18 cellular contexts compared by ENCODE assay signal in the genomic region with DNA sequence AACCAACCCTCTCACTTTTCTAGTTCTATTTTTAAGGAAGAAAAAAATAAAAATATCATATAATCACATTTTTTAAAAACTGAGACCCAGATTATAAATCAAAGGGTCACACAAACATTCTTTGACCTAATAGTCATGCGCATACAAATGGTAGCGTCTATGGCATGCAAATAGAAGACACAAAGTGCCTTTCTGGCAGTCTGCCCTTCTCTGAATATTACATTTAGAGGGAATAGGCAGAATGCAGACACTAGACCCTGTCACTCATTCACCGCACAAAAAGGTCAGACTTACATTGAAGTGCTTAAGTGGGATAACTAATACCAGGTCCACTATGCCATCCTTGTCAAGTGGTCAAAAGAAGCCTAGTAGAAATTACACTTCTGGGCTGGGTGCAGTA. TPM values are rescaled to one million over a fixed set of nuclear protein-coding genes. Genes with fewer than 3 reads are reported as not detected.
DNase-seq lines count a peak whose midpoint lies in the region; ATAC-seq and TF ChIP-seq lines count a peak whose summit lies in the region.
"Had no signal": no experiment of that assay in that cellular context is flagged by ENCODE, and none has a peak within 500 bp of the region (broad histone marks: within the 10 kb centered on the region; RNA-seq: fewer than 3 reads in every experiment).

No MANE protein-coding gene starts in this region.

- peak overlapping the region; percentile 54 for H3K27ac Mint-ChIP-seq in mesothelial cell of epicardium
- no peak overlapping the region for H3K27ac Mint-ChIP-seq in effector memory CD8-positive, alpha-beta T cell
- H3K27ac Mint-ChIP-seq: H9 had no signal

- no peaks in the 10 kb centered on the region for H3K36me3 Mint-ChIP-seq in mesothelial cell of epicardium
- H3K36me3 Mint-ChIP-seq in effector memory CD8-positive, alpha-beta T cell (ENCODE audit: insufficient read depth) = peaks cover 3% of the 10 kb centered on the region

- H3K36me3 ChIP-seq in HEK293 (ENCODE audit: control insufficient read depth in 2 of 2, insufficient read depth in 1 of 2, low read length in 2 of 2) (no peaks in the 10 kb centered on the region), SK-N-MC (ENCODE audit: insufficient read depth, low read length) (no peaks in the 10 kb centered on the region)
- H3K36me3 ChIP-seq: SJSA1 had no signal

- CTCF ChIA-PET in HEK293 (lab: Yijun Ruan, JAX) = interaction anchor here (0.9 to 2.1 kb wide), 3 partner anchors 9 to 491 kb away, joined by 3 to 6 read pairs (median 4); partner anchors contain the start of gene FHIP2A

- H3K9me3 ChIP-seq in HEK293 (ENCODE audit: control insufficient read depth, insufficient read depth, low read depth, low read length) (no peaks in the 10 kb centered on the region), SK-N-MC (ENCODE audit: low read depth, low read length) (no peaks in the 10 kb centered on the region)
- H3K9me3 ChIP-seq: SJSA1 had no signal

- POLR2A ChIA-PET in HEK293 (lab: Yijun Ruan, JAX) = no interaction called here

- no peaks in the 10 kb centered on the region for H3K4me1 ChIP-seq in HEK293 (ENCODE audit: control insufficient read depth, insufficient read depth, low read length)
- H3K4me1 ChIP-seq: SJSA1 had no signal

- ATAC-seq in effector memory CD8-positive, alpha-beta T cell (replicated peaks) = no peak
- no peak for ATAC-seq in GM21723 (IDR thresholded peaks at IDR 0.05; ENCODE audit: unreplicated experiment)
- ATAC-seq: Panc1 had no signal

- H3K27me3 Mint-ChIP-seq in mesothelial cell of epicardium (ENCODE audit: low read depth) = no peaks in the 10 kb centered on the region
- H3K27me3 Mint-ChIP-seq in effector memory CD8-positive, alpha-beta T cell = no peaks in the 10 kb centered on the region

- H3K27ac ChIP-seq in HEK293 (ENCODE audit: extremely low read depth, low read depth, low read length) = no peak overlapping the region
- H3K27ac ChIP-seq in SK-N-MC = peak overlapping the region; percentile 36; the same call in 1 of the 2 replicates
- H3K27ac ChIP-seq: 22Rv1, HL-60, KMS-11, SJSA1 had no signal

- no peak overlapping the region for H3K4me3 Mint-ChIP-seq in mesothelial cell of epicardium
- H3K4me3 Mint-ChIP-seq in effector memory CD8-positive, alpha-beta T cell = no peak overlapping the region
- H3K4me3 Mint-ChIP-seq: H9 had no signal

- H3K4me3 ChIP-seq in HEK293 (ENCODE audit: low read depth, low read length) (no peak overlapping the region), SK-N-MC (no peak overlapping the region)
- H3K4me3 ChIP-seq: SJSA1 had no signal

- no peaks in the 10 kb centered on the region for H3K4me1 Mint-ChIP-seq in mesothelial cell of epicardium
- peaks cover 0 to 7% of the 10 kb centered on the region in 2 donors for H3K4me1 Mint-ChIP-seq in effector memory CD8-positive, alpha-beta T cell (ENCODE audit: low read depth in 2 of 2)
- H3K4me1 Mint-ChIP-seq: H9 had no signal

- peaks cover 16% of the 10 kb centered on the region for H3K9me3 Mint-ChIP-seq in mesothelial cell of epicardium
- H3K9me3 Mint-ChIP-seq in effector memory CD8-positive, alpha-beta T cell = peaks cover 0 to 2% of the 10 kb centered on the region in 2 donors
- H3K9me3 Mint-ChIP-seq: H9 had no signal

- DNase-seq in DMS 273 (lab: John Stamatoyannopoulos, UW; ENCODE audit: unreplicated experiment) = peak; percentile 20
- DNase-seq in DMS 273 treated with DMSO at 0.1 percent for 48 hours (lab: John Stamatoyannopoulos, UW) = no peak
- no peak for DNase-seq in SK-N-MC (ENCODE audit: low read depth, low spot score)
- no peak for DNase-seq in mesothelial cell of epicardium (ENCODE audit: low spot score in 2 of 2, unreplicated experiment in 2 of 2)
- no peak for DNase-seq in effector memory CD8-positive, alpha-beta T cell
- DNase-seq in NCI-H1105 treated with DMSO at 0.1 percent for 48 hours (lab: John Stamatoyannopoulos, UW) = no peak
- DNase-seq: COR-L47, DMS153, H9, NCI-H1048, NCI-H1694 treated with DMSO at 0.1 percent for 48 hours had no signal

- no peak overlapping the region for H3K9ac ChIP-seq in SK-N-MC (ENCODE audit: insufficient read length)
- H3K9ac ChIP-seq: KMS-11 had no signal

- TF ChIP-seq CTCF in HEK293 (tag by site-specific recombination; IDR thresholded peaks at IDR 0.05) (no peak), mesothelial cell of epicardium (IDR thresholded peaks at IDR 0.05; ENCODE audit: unreplicated experiment) (no peak)

TF ChIP-seq in HEK293, 187 proteins besides CTCF, POLR2A, EP300 and RAD21:
- TF ChIP-seq, protein P1, sequence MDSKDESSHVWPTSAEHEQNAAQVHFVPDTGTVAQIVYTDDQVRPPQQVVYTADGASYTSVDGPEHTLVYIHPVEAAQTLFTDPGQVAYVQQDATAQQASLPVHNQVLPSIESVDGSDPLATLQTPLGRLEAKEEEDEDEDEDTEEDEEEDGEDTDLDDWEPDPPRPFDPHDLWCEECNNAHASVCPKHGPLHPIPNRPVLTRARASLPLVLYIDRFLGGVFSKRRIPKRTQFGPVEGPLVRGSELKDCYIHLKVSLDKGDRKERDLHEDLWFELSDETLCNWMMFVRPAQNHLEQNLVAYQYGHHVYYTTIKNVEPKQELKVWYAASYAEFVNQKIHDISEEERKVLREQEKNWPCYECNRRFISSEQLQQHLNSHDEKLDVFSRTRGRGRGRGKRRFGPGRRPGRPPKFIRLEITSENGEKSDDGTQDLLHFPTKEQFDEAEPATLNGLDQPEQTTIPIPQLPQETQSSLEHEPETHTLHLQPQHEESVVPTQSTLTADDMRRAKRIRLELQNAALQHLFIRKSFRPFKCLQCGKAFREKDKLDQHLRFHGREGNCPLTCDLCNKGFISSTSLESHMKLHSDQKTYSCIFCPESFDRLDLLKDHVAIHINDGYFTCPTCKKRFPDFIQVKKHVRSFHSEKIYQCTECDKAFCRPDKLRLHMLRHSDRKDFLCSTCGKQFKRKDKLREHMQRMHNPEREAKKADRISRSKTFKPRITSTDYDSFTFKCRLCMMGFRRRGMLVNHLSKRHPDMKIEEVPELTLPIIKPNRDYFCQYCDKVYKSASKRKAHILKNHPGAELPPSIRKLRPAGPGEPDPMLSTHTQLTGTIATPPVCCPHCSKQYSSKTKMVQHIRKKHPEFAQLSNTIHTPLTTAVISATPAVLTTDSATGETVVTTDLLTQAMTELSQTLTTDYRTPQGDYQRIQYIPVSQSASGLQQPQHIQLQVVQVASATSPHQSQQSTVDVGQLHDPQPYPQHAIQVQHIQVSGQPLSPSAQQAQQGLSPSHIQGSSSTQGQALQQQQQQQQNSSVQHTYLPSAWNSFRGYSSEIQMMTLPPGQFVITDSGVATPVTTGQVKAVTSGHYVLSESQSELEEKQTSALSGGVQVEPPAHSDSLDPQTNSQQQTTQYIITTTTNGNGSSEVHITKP (tag by site-specific recombination; IDR thresholded peaks at IDR 0.05) = peak; percentile 17; the same call in 1 of the 2 replicates
- TF ChIP-seq, protein P2, sequence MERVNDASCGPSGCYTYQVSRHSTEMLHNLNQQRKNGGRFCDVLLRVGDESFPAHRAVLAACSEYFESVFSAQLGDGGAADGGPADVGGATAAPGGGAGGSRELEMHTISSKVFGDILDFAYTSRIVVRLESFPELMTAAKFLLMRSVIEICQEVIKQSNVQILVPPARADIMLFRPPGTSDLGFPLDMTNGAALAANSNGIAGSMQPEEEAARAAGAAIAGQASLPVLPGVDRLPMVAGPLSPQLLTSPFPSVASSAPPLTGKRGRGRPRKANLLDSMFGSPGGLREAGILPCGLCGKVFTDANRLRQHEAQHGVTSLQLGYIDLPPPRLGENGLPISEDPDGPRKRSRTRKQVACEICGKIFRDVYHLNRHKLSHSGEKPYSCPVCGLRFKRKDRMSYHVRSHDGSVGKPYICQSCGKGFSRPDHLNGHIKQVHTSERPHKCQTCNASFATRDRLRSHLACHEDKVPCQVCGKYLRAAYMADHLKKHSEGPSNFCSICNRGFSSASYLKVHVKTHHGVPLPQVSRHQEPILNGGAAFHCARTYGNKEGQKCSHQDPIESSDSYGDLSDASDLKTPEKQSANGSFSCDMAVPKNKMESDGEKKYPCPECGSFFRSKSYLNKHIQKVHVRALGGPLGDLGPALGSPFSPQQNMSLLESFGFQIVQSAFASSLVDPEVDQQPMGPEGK (tag by site-specific recombination; IDR thresholded peaks at IDR 0.05) = no peak

RNA-seq across cellular contexts. Expression of gene FHIP2A, which starts 26.5 kb away (rescaled TPM):
- total RNA-seq in mesothelial cell of epicardium = 39.6 to 43.2 TPM (median 41.9 TPM) in 3 replicates
